14 cellular contexts compared by ENCODE assay signal in the genomic region with DNA sequence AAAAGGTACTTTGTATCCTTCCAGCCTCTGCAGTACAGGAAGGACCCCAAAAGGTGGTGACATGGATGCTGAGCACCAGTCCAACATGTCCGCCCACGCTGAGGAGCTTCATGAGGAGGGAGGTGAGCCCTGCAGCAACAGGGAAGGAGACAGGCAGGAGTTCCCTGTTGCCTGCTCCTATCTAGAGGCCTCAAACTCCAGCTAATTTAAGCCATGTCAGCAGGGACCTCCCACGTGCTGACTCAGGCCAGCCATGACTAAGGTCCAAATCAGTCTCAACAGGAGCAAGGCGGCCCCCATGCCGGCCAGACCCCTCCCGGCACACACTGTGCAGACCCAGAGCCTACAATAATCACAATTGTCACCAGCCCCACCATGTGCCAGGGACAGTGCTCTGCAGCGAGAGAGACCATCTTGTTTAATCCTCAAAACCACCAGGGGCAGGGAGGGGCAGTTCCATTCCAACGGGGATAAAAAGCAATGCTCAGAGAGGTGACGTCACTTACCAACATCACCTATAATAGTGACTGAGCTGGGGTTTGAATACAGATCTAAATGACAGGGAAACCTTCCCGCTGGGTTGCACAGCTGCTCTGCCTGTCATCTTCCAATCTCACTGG. TPM values are rescaled to one million over a fixed set of nuclear protein-coding genes. Genes with fewer than 3 reads are reported as not detected.
DNase-seq lines count a peak whose midpoint lies in the region; ATAC-seq and TF ChIP-seq lines count a peak whose summit lies in the region.
"Had no signal": no experiment of that assay in that cellular context is flagged by ENCODE, and none has a peak within 500 bp of the region (broad histone marks: within the 10 kb centered on the region; RNA-seq: fewer than 3 reads in every experiment).

No MANE protein-coding gene starts in this region.

- H4K8ac ChIP-seq in trophoblast cell (ENCODE audit: low read depth, low read length): no peak overlapping the region

- no peak overlapping the region for H4K91ac ChIP-seq in trophoblast cell (ENCODE audit: low read depth, low read length)

- ATAC-seq in HG03565 (IDR thresholded peaks at IDR 0.05; ENCODE audit: unreplicated experiment) (no peak), HG03139 (IDR thresholded peaks at IDR 0.05; ENCODE audit: unreplicated experiment) (no peak)
- ATAC-seq: PC-3 had no signal

- H4K12ac ChIP-seq in trophoblast cell (ENCODE audit: low read depth, low read length): no peak overlapping the region

- H3K9me3 ChIP-seq in trophoblast cell (ENCODE audit: insufficient read depth, low read depth, low read length): peaks cover 2% of the 10 kb centered on the region
- H3K9me3 ChIP-seq in transverse colon: peaks cover 6 to 8% of the 10 kb centered on the region in 2 donors
- H3K9me3 ChIP-seq: testis had no signal

- H2BK120ac ChIP-seq in trophoblast cell (ENCODE audit: insufficient read depth, low read length, poor library complexity): no peak overlapping the region

- in situ Hi-C loops in transverse colon (cut with MboI; ENCODE audit: low pct_ligation_motif_present in 1 of 4, low pct_unique_long_range_greater_than_20kb in 1 of 4, low sequenced_read_pairs in 3 of 4): no loop called here

- H3K79me2 ChIP-seq in trophoblast cell (ENCODE audit: control insufficient read depth, insufficient read depth, low read length, poor library complexity): no peaks in the 10 kb centered on the region

- H3K4me1 ChIP-seq in trophoblast cell (ENCODE audit: control insufficient read depth in 1 of 2, insufficient read depth in 2 of 2, low read length in 2 of 2) (peaks cover 10 to 13% of the 10 kb centered on the region in 2 experiments), transverse colon (peaks cover 0 to 6% (median 0%) of the 10 kb centered on the region in 4 donors)
- H3K4me1 ChIP-seq: testis had no signal

- H3K4me2 ChIP-seq in trophoblast cell (ENCODE audit: low read length): no peak overlapping the region
- H3K4me2 ChIP-seq: neural progenitor cell had no signal

- peaks cover 5% of the 10 kb centered on the region for H3K79me1 ChIP-seq in trophoblast cell (ENCODE audit: low read length)

- TF ChIP-seq CTCF in epithelial cell of esophagus (IDR thresholded peaks at IDR 0.05; ENCODE audit: insufficient read depth, low read depth, low read length, missing control alignments) (no peak), transverse colon (IDR thresholded peaks at IDR 0.05) (no peak)

- H3K4me3 ChIP-seq in epithelial cell of esophagus (ENCODE audit: low read length): no peak overlapping the region
- peak overlapping the region; percentile 27 for H3K4me3 ChIP-seq in trophoblast cell (ENCODE audit: low read depth, low read length)
- H3K4me3 ChIP-seq in transverse colon: no peak overlapping the region
- H3K4me3 ChIP-seq: neural progenitor cell, testis had no signal

- intact Hi-C loops in transverse colon (cut with DNase I; ENCODE audit: low total_unique reads): no loop called here

- H3K36me3 ChIP-seq in trophoblast cell (ENCODE audit: control insufficient read depth in 1 of 2, insufficient read depth in 2 of 2, low read length in 2 of 2) (no peaks in the 10 kb centered on the region), transverse colon (no peaks in the 10 kb centered on the region)
- H3K36me3 ChIP-seq: neural progenitor cell had no signal

- DNase-seq in H4 (ENCODE audit: low spot score): peak; percentile 51
- peak; percentile 14 for DNase-seq in OCI-M2 (lab: John Stamatoyannopoulos, UW; ENCODE audit: unreplicated experiment)
- DNase-seq in epithelial cell of esophagus (ENCODE audit: low read depth): peak; percentile 82
- DNase-seq in trophoblast cell: peak; percentile 65 to 68
- no peak for DNase-seq in transverse colon
- no peak for DNase-seq in stimulated activated CD4-positive, alpha-beta T cell treated with anti-CD3 and anti-CD28 coated beads, Interleukin-12 subunit alpha, Interleukin-12 subunit beta, amount 100 ng/mL, for 4 hours
- DNase-seq: activated CD4-positive, CD25-positive, alpha-beta regulatory T cell treated with anti-CD3 and anti-CD28 coated beads, Interleukin-2, amount 50 U/mL, for 72 hours; NCI-H1048; PC-3; stimulated activated CD4-positive, alpha-beta T cell treated with anti-CD3 and anti-CD28 coated beads, Interleukin-4, amount 100 ng/mL, for 24 hours; testis had no signal

- H3K27me3 ChIP-seq in trophoblast cell (ENCODE audit: insufficient read depth, low read length): no peaks in the 10 kb centered on the region
- H3K27me3 ChIP-seq in transverse colon: peaks cover 8% of the 10 kb centered on the region
- H3K27me3 ChIP-seq: neural progenitor cell, testis had no signal

- H3K23ac ChIP-seq in trophoblast cell (ENCODE audit: low read length): no peak overlapping the region

- H3K9ac ChIP-seq in trophoblast cell (ENCODE audit: low read length): no peak overlapping the region
- H3K9ac ChIP-seq: neural progenitor cell had no signal

- TF ChIP-seq POLR2A in transverse colon (IDR thresholded peaks at IDR 0.05): no peak

- no peak overlapping the region for H3K4ac ChIP-seq in trophoblast cell (ENCODE audit: low read depth, low read length)

- no peak overlapping the region for H2BK5ac ChIP-seq in trophoblast cell (ENCODE audit: low read depth, low read length, poor library complexity)

- no peak overlapping the region for H2AFZ ChIP-seq in trophoblast cell (ENCODE audit: insufficient read depth, low read length, poor library complexity)
- H2AFZ ChIP-seq: neural progenitor cell had no signal

- H3K18ac ChIP-seq in trophoblast cell (ENCODE audit: low read length): no peak overlapping the region

- WGBS in trophoblast cell (ENCODE audit: extremely low coverage, insufficient coverage, insufficient read length): no CpG with 5 or more reads among the region's 10 CpGs
- 81% methylated on average over 10 of the region's 10 CpGs; no CpG with 5 or more reads in 1 of the 2 donors for WGBS in transverse colon (ENCODE audit: low coverage in 1 of 2), 2 donors

- TF ChIP-seq EP300 in transverse colon (IDR thresholded peaks at IDR 0.05; ENCODE audit: low read depth): no peak

- H3K27ac ChIP-seq in trophoblast cell (ENCODE audit: low read depth, low read length): no peak overlapping the region
- H3K27ac ChIP-seq in transverse colon: no peak overlapping the region
- H3K27ac ChIP-seq: neural progenitor cell, testis had no signal

- H2AK5ac ChIP-seq in trophoblast cell (ENCODE audit: low read length): no peak overlapping the region

- H2BK12ac ChIP-seq in trophoblast cell (ENCODE audit: low read length): no peak overlapping the region

- no peak overlapping the region for H3K14ac ChIP-seq in trophoblast cell (ENCODE audit: low read length)

RNA-seq across cellular contexts. Expression of gene GATA2, which starts 54.5 kb away (rescaled TPM):
- 4.0 TPM in 2 replicates for total RNA-seq in H4 (2014; rRNA removed; shearing (Covaris generic))
- 467 and 505 TPM in 2 replicates for polyA plus RNA-seq in trophoblast cell (2013)
- 1 to 10 TPM; 1.8 to 8.2 (median 2.9) TPM for total RNA-seq in transverse colon

Comparison
In these comparisons a context has a peak if more than half of its experiments do, and no peak if none do; other contexts are left out.
1. DNase-seq: peak in H4 (single experiment), OCI-M2 (single experiment), epithelial cell of esophagus (single experiment) and trophoblast cell (2 of 2); none in transverse colon (single experiment) and stimulated activated CD4-positive, alpha-beta T cell treated with anti-CD3 and anti-CD28 coated beads, Interleukin-12 subunit alpha, Interleukin-12 subunit beta, amount 100 ng/mL, for 4 hours (single experiment).